ENCODE assay signal across 27 cellular contexts in genomic region chr5:122137702-122138101, GRCh38. TPM values are rescaled to one million over a fixed set of nuclear protein-coding genes. Genes with fewer than 3 reads are reported as not detected.
DNase-seq lines count a peak whose midpoint lies in the region; ATAC-seq and TF ChIP-seq lines count a peak whose summit lies in the region.
"Had no signal": no experiment of that assay in that cellular context is flagged by ENCODE, and none has a peak within 500 bp of the region (broad histone marks: within the 10 kb centered on the region; RNA-seq: fewer than 3 reads in every experiment).

No MANE protein-coding gene starts in this region.

- POLR2A ChIA-PET in activated CD4-positive, alpha-beta memory T cell treated with anti-CD3 and anti-CD28 coated beads for 36 hours (lab: Charles Lee) = no interaction called here

- no peak overlapping the region for H3K27ac Mint-ChIP-seq in stimulated activated naive CD8-positive, alpha-beta T cell treated with anti-CD3 and anti-CD28 coated beads, Interleukin-15, amount 100 ng/mL, for 72 hours
- no peak overlapping the region for H3K27ac Mint-ChIP-seq in activated CD4-positive, alpha-beta memory T cell treated with anti-CD3 and anti-CD28 coated beads for 36 hours
- no peak overlapping the region for H3K27ac Mint-ChIP-seq in activated CD8-positive, alpha-beta memory T cell treated with anti-CD3 and anti-CD28 coated beads, Interleukin-2, amount 10 ng/mL, durations not matched to agents 7 days and 5 days
- H3K27ac Mint-ChIP-seq: dendritic cell treated with granulocyte-macrophage colony-stimulating factor and Interleukin-4, amounts not matched to agents 40 ng/mL and 50 ng/mL, for 4 days; endodermal cell; progenitor cell of endocrine pancreas; stimulated activated memory B cell treated with anti-CD40 and anti-IgM and Interleukin-4, amounts not matched to agents 10 μg/mL and 1 μg/mL and 100 μg/mL, for 72 hours had no signal

- TF ChIP-seq CTCF in GM13976 (IDR thresholded peaks at IDR 0.05; ENCODE audit: borderline replicate concordance, control extremely low read depth, extremely low read depth, insufficient read depth, missing control alignments) = no peak

- no peaks in the 10 kb centered on the region for H3K36me3 Mint-ChIP-seq in activated CD4-positive, alpha-beta memory T cell treated with anti-CD3 and anti-CD28 coated beads for 36 hours
- H3K36me3 Mint-ChIP-seq in activated CD8-positive, alpha-beta memory T cell treated with anti-CD3 and anti-CD28 coated beads, Interleukin-2, amount 10 ng/mL, durations not matched to agents 7 days and 5 days = no peaks in the 10 kb centered on the region
- H3K36me3 Mint-ChIP-seq: stimulated activated memory B cell treated with anti-CD40 and anti-IgM and Interleukin-4, amounts not matched to agents 10 μg/mL and 1 μg/mL and 100 μg/mL, for 72 hours had no signal

- no peaks in the 10 kb centered on the region for H3K9me3 Mint-ChIP-seq in stimulated activated naive CD8-positive, alpha-beta T cell treated with anti-CD3 and anti-CD28 coated beads, Interleukin-15, amount 100 ng/mL, for 72 hours
- H3K9me3 Mint-ChIP-seq in activated CD4-positive, alpha-beta memory T cell treated with anti-CD3 and anti-CD28 coated beads for 36 hours = no peaks in the 10 kb centered on the region
- H3K9me3 Mint-ChIP-seq in activated CD8-positive, alpha-beta memory T cell treated with anti-CD3 and anti-CD28 coated beads, Interleukin-2, amount 10 ng/mL, durations not matched to agents 7 days and 5 days (ENCODE audit: low read depth) = peaks cover 2% of the 10 kb centered on the region
- H3K9me3 Mint-ChIP-seq: dendritic cell treated with granulocyte-macrophage colony-stimulating factor and Interleukin-4, amounts not matched to agents 40 ng/mL and 50 ng/mL, for 4 days; endodermal cell had no signal

- intact Hi-C loops in activated CD4-positive, alpha-beta memory T cell treated with anti-CD3 and anti-CD28 coated beads for 36 hours (cut with micrococcal nuclease) = no loop called here

- peak; percentile 9 for ATAC-seq in stimulated activated naive CD8-positive, alpha-beta T cell treated with anti-CD3 and anti-CD28 coated beads, Interleukin-15, Interleukin-2, amounts not matched to agents 100 U/mL and 50 U/mL, for 24 hours
- ATAC-seq in stimulated activated naive CD8-positive, alpha-beta T cell treated with anti-CD3 and anti-CD28 coated beads, Interleukin-15, amount 100 ng/mL, for 72 hours = no peak
- ATAC-seq in activated CD8-positive, alpha-beta memory T cell treated with anti-CD3 and anti-CD28 coated beads, Interleukin-2, amount 10 ng/mL, durations not matched to agents 7 days and 5 days = no peak
- no peak for ATAC-seq in HG03520 (IDR thresholded peaks at IDR 0.05; ENCODE audit: unreplicated experiment)
- ATAC-seq: esophagus mucosa; left ventricle myocardium superior; Panc1; right lobe of liver; stimulated activated memory B cell treated with anti-CD40 and anti-IgM and Interleukin-4, amounts not matched to agents 10 μg/mL and 1 μg/mL and 100 μg/mL, for 72 hours had no signal

- in situ Hi-C loops in GM13976 (cut with MboI; ENCODE audit: low sequenced_read_pairs, unreplicated experiment) = no loop called here

- CTCF ChIA-PET in activated CD4-positive, alpha-beta memory T cell treated with anti-CD3 and anti-CD28 coated beads for 36 hours (lab: Charles Lee) = no interaction called here
- CTCF ChIA-PET in activated CD8-positive, alpha-beta memory T cell treated with anti-CD3 and anti-CD28 coated beads, Interleukin-2, amount 10 ng/mL, durations not matched to agents 7 days and 5 days (lab: Charles Lee) = interaction anchor here (0.6 kb wide), 1 partner anchor 68 kb away, joined by 3 read pairs; no protein-coding TSS in a partner anchor

- H3K4me1 Mint-ChIP-seq in stimulated activated naive CD8-positive, alpha-beta T cell treated with anti-CD3 and anti-CD28 coated beads, Interleukin-15, amount 100 ng/mL, for 72 hours = peaks cover 16% of the 10 kb centered on the region
- peaks cover 10% of the 10 kb centered on the region for H3K4me1 Mint-ChIP-seq in activated CD4-positive, alpha-beta memory T cell treated with anti-CD3 and anti-CD28 coated beads for 36 hours (ENCODE audit: low read depth)
- peaks cover 5% of the 10 kb centered on the region for H3K4me1 Mint-ChIP-seq in activated CD8-positive, alpha-beta memory T cell treated with anti-CD3 and anti-CD28 coated beads, Interleukin-2, amount 10 ng/mL, durations not matched to agents 7 days and 5 days
- H3K4me1 Mint-ChIP-seq: stimulated activated memory B cell treated with anti-CD40 and anti-IgM and Interleukin-4, amounts not matched to agents 10 μg/mL and 1 μg/mL and 100 μg/mL, for 72 hours had no signal

- DNase-seq in DMS79 treated with DMSO at 0.1 percent for 48 hours (lab: John Stamatoyannopoulos, UW) = peak; percentile 9
- no peak for DNase-seq in DMS79 (lab: John Stamatoyannopoulos, UW)
- DNase-seq in stimulated activated naive CD8-positive, alpha-beta T cell treated with anti-CD3 and anti-CD28 coated beads, Interleukin-15, Interleukin-2, amounts not matched to agents 100 U/mL and 50 U/mL, for 24 hours = no peak
- DNase-seq in stimulated activated naive CD8-positive, alpha-beta T cell treated with anti-CD3 and anti-CD28 coated beads, Interleukin-15, amount 100 ng/mL, for 72 hours = no peak
- DNase-seq in activated CD4-positive, alpha-beta memory T cell treated with anti-CD3 and anti-CD28 coated beads for 36 hours = peak; percentile 20
- no peak for DNase-seq in activated CD8-positive, alpha-beta memory T cell treated with anti-CD3 and anti-CD28 coated beads, Interleukin-2, amount 10 ng/mL, durations not matched to agents 7 days and 5 days
- no peak for DNase-seq in GM13976 (ENCODE audit: low spot score)
- DNase-seq: caudate nucleus; DMS153; endodermal cell; GDM1; head of caudate nucleus; left ventricle myocardium superior; NCI-H1417 treated with DMSO at 0.1 percent for 48 hours; NCI-H2171 treated with DMSO at 0.1 percent for 48 hours; NCI-H524 treated with DMSO at 0.1 percent for 48 hours; right lobe of liver; SHP77 treated with DMSO at 0.1 percent for 48 hours; stimulated activated CD4-positive, alpha-beta T cell treated with anti-CD3 and anti-CD28 coated beads, Interleukin-4, amount 100 ng/mL, for 24 hours; T1000 had no signal

- peaks cover 8% of the 10 kb centered on the region for H3K27me3 Mint-ChIP-seq in stimulated activated naive CD8-positive, alpha-beta T cell treated with anti-CD3 and anti-CD28 coated beads, Interleukin-15, amount 100 ng/mL, for 72 hours
- H3K27me3 Mint-ChIP-seq in activated CD4-positive, alpha-beta memory T cell treated with anti-CD3 and anti-CD28 coated beads for 36 hours = no peaks in the 10 kb centered on the region
- peaks cover 2% of the 10 kb centered on the region for H3K27me3 Mint-ChIP-seq in activated CD8-positive, alpha-beta memory T cell treated with anti-CD3 and anti-CD28 coated beads, Interleukin-2, amount 10 ng/mL, durations not matched to agents 7 days and 5 days
- H3K27me3 Mint-ChIP-seq: CD8-positive, alpha-beta memory T cell; dendritic cell treated with granulocyte-macrophage colony-stimulating factor and Interleukin-4, amounts not matched to agents 40 ng/mL and 50 ng/mL, for 4 days; progenitor cell of endocrine pancreas; stimulated activated memory B cell treated with anti-CD40 and anti-IgM and Interleukin-4, amounts not matched to agents 10 μg/mL and 1 μg/mL and 100 μg/mL, for 72 hours had no signal

- no peak overlapping the region for H3K4me3 Mint-ChIP-seq in stimulated activated naive CD8-positive, alpha-beta T cell treated with anti-CD3 and anti-CD28 coated beads, Interleukin-15, amount 100 ng/mL, for 72 hours
- H3K4me3 Mint-ChIP-seq in activated CD4-positive, alpha-beta memory T cell treated with anti-CD3 and anti-CD28 coated beads for 36 hours = no peak overlapping the region
- H3K4me3 Mint-ChIP-seq in activated CD8-positive, alpha-beta memory T cell treated with anti-CD3 and anti-CD28 coated beads, Interleukin-2, amount 10 ng/mL, durations not matched to agents 7 days and 5 days = no peak overlapping the region
- H3K4me3 Mint-ChIP-seq: CD8-positive, alpha-beta memory T cell; dendritic cell treated with granulocyte-macrophage colony-stimulating factor and Interleukin-4, amounts not matched to agents 40 ng/mL and 50 ng/mL, for 4 days; endodermal cell; stimulated activated memory B cell treated with anti-CD40 and anti-IgM and Interleukin-4, amounts not matched to agents 10 μg/mL and 1 μg/mL and 100 μg/mL, for 72 hours had no signal

RNA-seq across cellular contexts. Expression of gene ZNF474, which starts 8.4 kb away (rescaled TPM):
- total RNA-seq in activated CD4-positive, alpha-beta memory T cell treated with anti-CD3 and anti-CD28 coated beads for 36 hours = not detected
- under 1 TPM in 1 of 2 experiments, not detected in 1; 0.35 TPM for total RNA-seq in activated CD8-positive, alpha-beta memory T cell treated with anti-CD3 and anti-CD28 coated beads, Interleukin-2, amount 10 ng/mL, durations not matched to agents 7 days and 5 days
- total RNA-seq: esophagus mucosa, left ventricle myocardium superior had no signal

RNA-seq across cellular contexts. Expression of gene LOX, which starts 59.6 kb away (rescaled TPM):
- total RNA-seq in activated CD4-positive, alpha-beta memory T cell treated with anti-CD3 and anti-CD28 coated beads for 36 hours = not detected
- not detected for total RNA-seq in activated CD8-positive, alpha-beta memory T cell treated with anti-CD3 and anti-CD28 coated beads, Interleukin-2, amount 10 ng/mL, durations not matched to agents 7 days and 5 days
- total RNA-seq: CD8-positive, alpha-beta memory T cell had no signal

Comparison
In these comparisons a context has a peak if more than half of its experiments do, and no peak if none do; other contexts are left out.
1. DNase-seq: peak in DMS79 treated with DMSO at 0.1 percent for 48 hours (single experiment) and activated CD4-positive, alpha-beta memory T cell treated with anti-CD3 and anti-CD28 coated beads for 36 hours (single experiment); none in DMS79 (single experiment), stimulated activated naive CD8-positive, alpha-beta T cell treated with anti-CD3 and anti-CD28 coated beads, Interleukin-15, Interleukin-2, amounts not matched to agents 100 U/mL and 50 U/mL, for 24 hours (single experiment), stimulated activated naive CD8-positive, alpha-beta T cell treated with anti-CD3 and anti-CD28 coated beads, Interleukin-15, amount 100 ng/mL, for 72 hours (0 of 2), activated CD8-positive, alpha-beta memory T cell treated with anti-CD3 and anti-CD28 coated beads, Interleukin-2, amount 10 ng/mL, durations not matched to agents 7 days and 5 days (single experiment) and GM13976 (single experiment).